In genomic region chr6:7431594-7432390, GRCh38 we compare ENCODE assay signal across 1 cellular context.
TF ChIP-seq lines count a peak whose summit lies in the region.

No MANE protein-coding gene starts in this region.

TF ChIP-seq in H1, 55 proteins besides CTCF, POLR2A, EP300 and RAD21:
- TF ChIP-seq SP2 (IDR thresholded peaks at IDR 0.05; ENCODE audit: low read length) (no peak), BCL11A (IDR thresholded peaks at IDR 0.05; ENCODE audit: low read depth in 2 of 2, low read length in 2 of 2) (no peak), RBBP5 (IDR thresholded peaks at IDR 0.05; ENCODE audit: borderline replicate concordance, low read depth, low read length) (no peak), TAF7 (optimal IDR thresholded peaks at IDR 0.05; ENCODE audit: borderline replicate concordance, low read depth, low read length) (no peak), GTF2F1 (IDR thresholded peaks at IDR 0.05; ENCODE audit: borderline replicate concordance, low read depth, low read length) (no peak), PHF8 (conservative IDR thresholded peaks at IDR 0.05; ENCODE audit: low read depth, low read length) (no peak), SP1 (IDR thresholded peaks at IDR 0.05; ENCODE audit: low read depth, low read length) (no peak), POU5F1 (IDR thresholded peaks at IDR 0.05; ENCODE audit: low read depth, low read length) (no peak), CHD7 (IDR thresholded peaks at IDR 0.05; ENCODE audit: insufficient replicate concordance, low read length) (no peak), YY1 (IDR thresholded peaks at IDR 0.05; ENCODE audit: low read depth, low read length) (no peak), KDM1A (IDR thresholded peaks at IDR 0.05; ENCODE audit: borderline replicate concordance, low read length) (no peak)
TF ChIP-seq in H1: peak in this region for 0.
